In the genomic region with DNA sequence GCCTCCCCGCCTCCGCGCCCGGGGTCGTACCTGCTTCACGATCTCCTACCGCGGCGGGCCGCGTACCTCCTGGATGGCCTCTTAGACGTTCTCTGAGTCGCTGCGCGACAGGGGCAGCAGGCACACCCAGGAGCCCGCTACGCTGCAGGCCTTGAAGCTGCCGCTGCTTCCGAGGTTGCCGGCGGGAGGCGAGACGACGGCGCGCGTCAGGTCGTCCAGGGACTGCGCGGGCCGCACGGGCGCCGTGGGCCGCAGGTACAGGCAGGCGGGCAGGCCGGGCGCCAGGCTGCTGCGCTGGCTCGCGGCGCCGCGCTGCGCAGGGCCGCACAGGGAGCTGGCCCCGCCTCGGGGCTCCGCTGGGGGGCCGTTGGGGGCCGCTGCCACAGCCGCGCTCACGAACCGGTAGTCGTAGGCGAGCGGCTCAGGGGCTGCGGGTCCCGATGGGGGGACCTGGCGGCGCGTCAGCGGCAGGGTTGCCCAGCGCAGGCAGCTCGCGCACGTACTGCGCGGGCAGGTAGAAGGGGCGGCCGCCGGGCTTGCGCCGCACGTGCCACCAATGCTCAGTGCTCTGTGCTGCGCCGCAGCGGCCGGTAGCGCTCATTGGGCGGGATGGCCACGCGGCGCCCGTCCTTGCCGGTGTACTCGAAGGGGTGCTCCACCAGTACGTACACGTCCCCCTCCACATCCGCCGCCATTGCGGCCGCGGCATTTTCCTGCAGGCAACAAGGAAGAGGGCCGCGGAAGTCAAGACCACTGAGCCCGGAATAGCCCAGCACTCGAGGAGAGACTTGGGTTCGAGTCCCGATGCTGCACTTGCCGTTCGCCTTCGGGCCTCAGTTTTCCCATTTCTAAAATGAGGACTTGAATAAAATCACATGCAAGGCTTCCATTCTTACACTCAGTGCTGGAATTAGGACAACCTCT, we compare ENCODE assay signal across 8 cellular contexts.
DNase-seq lines count a peak whose midpoint lies in the region; ATAC-seq and TF ChIP-seq lines count a peak whose summit lies in the region.

No MANE protein-coding gene starts in this region.

- no peak for TF ChIP-seq CTCF in cardiac muscle cell (IDR thresholded peaks at IDR 0.05; ENCODE audit: low read depth, low read length)
- no peak for TF ChIP-seq CTCF in right atrium auricular region (IDR thresholded peaks at IDR 0.05)
- no peak for TF ChIP-seq CTCF in spleen (IDR thresholded peaks at IDR 0.05 in 8 of 11, conservative IDR thresholded peaks at IDR 0.05 in 3 of 11)

- H3K27ac ChIP-seq in cardiac muscle cell = no peak overlapping the region
- H3K27ac ChIP-seq in right atrium auricular region = no peak overlapping the region
- H3K27ac ChIP-seq in spleen = peak overlapping the region in 5 of 8 donors; percentile 15 to 87 (median 80)

- H3K9me3 ChIP-seq in cardiac muscle cell (ENCODE audit: low read depth) (no peaks in the 10 kb centered on the region), right atrium auricular region (no peaks in the 10 kb centered on the region), iPS-15b (ENCODE audit: control insufficient read depth, insufficient read depth, low read length) (no peaks in the 10 kb centered on the region), spleen (no peaks in the 10 kb centered on the region)

- TF ChIP-seq POLR2A in spleen (IDR thresholded peaks at IDR 0.05) = no peak

- ATAC-seq in HG02870 (IDR thresholded peaks at IDR 0.05; ENCODE audit: unreplicated experiment) = no peak
- no peak for ATAC-seq in GM21390 (IDR thresholded peaks at IDR 0.05; ENCODE audit: unreplicated experiment)

- H3K36me3 ChIP-seq in cardiac muscle cell (no peaks in the 10 kb centered on the region), right atrium auricular region (peaks cover under 1% of the 10 kb centered on the region), iPS-15b (ENCODE audit: control insufficient read depth, insufficient read depth, low read length) (no peaks in the 10 kb centered on the region), spleen (peaks cover 0 to 16% (median under 1%) of the 10 kb centered on the region in 6 donors)

- peak; percentile 24 to 32 for DNase-seq in cardiac muscle cell (ENCODE audit: low read depth in 1 of 2, low spot score in 1 of 2)
- no peak for DNase-seq in right atrium auricular region (ENCODE audit: low spot score)
- DNase-seq in activated T-cell treated with anti-CD3 and anti-CD28 coated beads, Interleukin-2, amount 50 U/mL, for 48 hours = peak; percentile 43 to 53
- peak; percentile 88 for DNase-seq in spleen
- DNase-seq in activated CD4-positive, alpha-beta T cell treated with anti-CD3 and anti-CD28 coated beads, Interleukin-2, amount 50 U/mL, for 4 hours = no peak

- intact Hi-C loops in spleen (cut with DNase I; ENCODE audit: low total_unique reads) = no loop called here

- peaks cover 11% of the 10 kb centered on the region for H3K4me1 ChIP-seq in cardiac muscle cell (ENCODE audit: low read depth)
- H3K4me1 ChIP-seq in right atrium auricular region = peaks cover 0 to 60% of the 10 kb centered on the region in 2 donors
- H3K4me1 ChIP-seq in iPS-15b (ENCODE audit: control insufficient read depth, insufficient read depth, low read length) = peaks cover 14% of the 10 kb centered on the region
- H3K4me1 ChIP-seq in spleen = peaks cover 22 to 91% (median 63%) of the 10 kb centered on the region in 6 donors

- no peak overlapping the region for H3K9ac ChIP-seq in iPS-15b (ENCODE audit: low read depth, low read length)

- H3K27me3 ChIP-seq in cardiac muscle cell (peaks cover 72% of the 10 kb centered on the region), right atrium auricular region (peaks cover 0 to 25% of the 10 kb centered on the region in 2 donors), iPS-15b (ENCODE audit: control insufficient read depth, insufficient read depth, low read length) (peaks cover 70% of the 10 kb centered on the region), spleen (replicated peaks in 1 of 7) (peaks cover 0 to 36% (median 0%) of the 10 kb centered on the region in 7 donors)

- 28 to 44% (median 31%) methylated on average over 55 to 104 of the region's 104 CpGs for WGBS in spleen, 5 donors

- H3K4me3 ChIP-seq in cardiac muscle cell (peak overlapping the region; percentile 5), right atrium auricular region (peak overlapping the region in 1 of 2 donors; percentile 57), iPS-15b (ENCODE audit: low read depth, low read length) (peak overlapping the region; percentile 56), spleen (peak overlapping the region in 7 of 8 donors; percentile 17 to 75 (median 34))

Comparison
In these comparisons a context has a peak if more than half of its experiments do, and no peak if none do; other contexts are left out.
1. DNase-seq: peak in cardiac muscle cell (2 of 2), activated T-cell treated with anti-CD3 and anti-CD28 coated beads, Interleukin-2, amount 50 U/mL, for 48 hours (2 of 2) and spleen (single experiment); none in right atrium auricular region (single experiment) and activated CD4-positive, alpha-beta T cell treated with anti-CD3 and anti-CD28 coated beads, Interleukin-2, amount 50 U/mL, for 4 hours (0 of 2).
2. H3K27ac ChIP-seq: peak in spleen (5 of 8); none in cardiac muscle cell (single experiment) and right atrium auricular region (0 of 2).